Comparison of ENCODE assay signal across 12 cellular contexts in the genomic region with DNA sequence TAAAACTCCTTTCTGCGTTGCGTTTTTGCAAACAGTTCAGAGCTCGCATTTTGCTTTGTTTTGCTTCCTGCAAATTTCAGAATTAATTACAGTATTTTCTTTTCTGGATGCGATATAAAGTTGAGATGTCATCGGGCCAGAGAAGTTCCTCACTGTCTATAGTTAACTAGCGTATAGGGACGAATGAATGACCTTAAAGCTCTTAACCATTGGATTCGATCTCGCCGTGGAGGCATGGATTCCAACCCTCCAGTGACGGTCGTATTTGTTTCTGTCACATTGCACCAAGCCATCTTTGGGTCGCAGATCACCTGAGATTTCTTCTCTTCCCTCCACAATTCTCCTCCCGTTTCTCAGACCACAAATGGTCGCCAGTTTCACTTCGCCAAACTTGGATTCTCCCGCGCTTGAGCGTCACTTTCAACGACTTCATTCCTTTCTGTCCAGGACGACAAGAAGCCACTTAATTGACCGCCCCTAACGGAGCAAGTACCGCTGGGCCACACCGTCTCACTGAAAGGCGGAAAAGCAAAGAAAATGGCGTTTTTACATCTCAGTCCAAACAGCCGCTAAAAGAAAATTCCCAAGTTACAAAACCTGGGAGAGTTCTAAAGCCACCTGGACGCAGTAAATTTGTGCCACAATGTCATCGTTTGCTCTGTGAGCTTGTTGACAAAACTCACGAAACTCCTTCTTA.
A peak's percentile ranks its signal among the peaks of the same experiment; 100 is the strongest.
DNase-seq lines count a peak whose midpoint lies in the region; ATAC-seq, FAIRE-seq and TF ChIP-seq lines count a peak whose summit lies in the region.
"Had no signal": no experiment of that assay in that cellular context is flagged by ENCODE, and none has a peak within 500 bp of the region (broad histone marks: within the 10 kb centered on the region; RNA-seq: fewer than 3 reads in every experiment).

No MANE protein-coding gene starts in this region.

- CTCF ChIA-PET in K562 (lab: Yijun Ruan, JAX; ENCODE audit: low intra/inter-chr PET ratio) = no interaction called here

- TF ChIP-seq EP300 in K562 (IDR thresholded peaks at IDR 0.05; ENCODE audit: low read length) = no peak

- H3K4me1 Mint-ChIP-seq in HFFc6 (ENCODE audit: low read depth) = peaks cover 29% of the 10 kb centered on the region

- H3K27me3 ChIP-seq in K562 (ENCODE audit: control insufficient read depth in 2 of 2, insufficient read depth in 2 of 2, low read length in 2 of 2) (no peaks in the 10 kb centered on the region), keratinocyte (ENCODE audit: control insufficient read depth, extremely low read depth, insufficient read depth, low read length) (peaks cover 22% of the 10 kb centered on the region)

- H3K9me3 Mint-ChIP-seq in HFFc6 = no peaks in the 10 kb centered on the region

- H3K36me3 ChIP-seq in K562 (ENCODE audit: control insufficient read depth, insufficient read depth, low read length) = no peaks in the 10 kb centered on the region
- H3K36me3 ChIP-seq in keratinocyte (ENCODE audit: control insufficient read depth in 2 of 2, extremely low read depth in 1 of 2, insufficient read depth in 2 of 2, low read length in 2 of 2) = no peaks in the 10 kb centered on the region
- H3K36me3 ChIP-seq: upper lobe of left lung had no signal

- DNase-seq in NCI-H748 (lab: John Stamatoyannopoulos, UW; ENCODE audit: unreplicated experiment) = peak; percentile 52
- no peak for DNase-seq in NCI-H748 treated with DMSO at 0.1 percent for 48 hours (lab: John Stamatoyannopoulos, UW)
- DNase-seq in HFFc6 = no peak
- no peak for DNase-seq in K562 (ENCODE audit: extremely low read depth in 1 of 4, low spot score in 3 of 4)
- DNase-seq in keratinocyte (ENCODE audit: low read depth, low spot score) = no peak
- no peak for DNase-seq in COLO829 (ENCODE audit: low spot score)
- no peak for DNase-seq in NCI-H69 (lab: John Stamatoyannopoulos, UW)
- DNase-seq: DMS 273 treated with DMSO at 0.1 percent for 48 hours, hippocampal formation, NCI-H2171 treated with DMSO at 0.1 percent for 48 hours, upper lobe of left lung had no signal

- no peak overlapping the region for H3K27ac Mint-ChIP-seq in HFFc6

- TF ChIP-seq RAD21 in K562 (CRISPR knock-in tag; conservative IDR thresholded peaks at IDR 0.05 in 1 of 2, IDR thresholded peaks at IDR 0.05 in 1 of 2) = no peak

- dilution Hi-C loops in keratinocyte (cut with MboI; ENCODE audit: extremely low pct_ligation_motif_present, low sequenced_read_pairs) = no loop called here

- H3K4me2 ChIP-seq in K562 (ENCODE audit: insufficient read depth, low read length) (peak overlapping the region; percentile 27), keratinocyte (ENCODE audit: control insufficient read depth, extremely low read depth, insufficient read depth, low read depth, low read length) (peak overlapping the region; percentile 20)

- peak overlapping the region; percentile 4; the same call in 1 of the 3 replicates for H3K27ac ChIP-seq in K562 (ENCODE audit: extremely low read depth, low read depth, low read length)
- H3K27ac ChIP-seq in keratinocyte (ENCODE audit: control insufficient read depth, insufficient read depth, low read length) = no peak overlapping the region
- H3K27ac ChIP-seq: upper lobe of left lung had no signal

- H3K36me3 Mint-ChIP-seq in HFFc6 (ENCODE audit: low read depth) = no peaks in the 10 kb centered on the region

- no peaks in the 10 kb centered on the region for H4K20me1 ChIP-seq in K562 (replicated peaks; ENCODE audit: control insufficient read depth, insufficient read depth, low read length)
- H4K20me1 ChIP-seq in keratinocyte (ENCODE audit: control insufficient read depth, extremely low read depth, insufficient read depth, low read length) = no peaks in the 10 kb centered on the region

- no peak for TF ChIP-seq CTCF in HFFc6 (IDR thresholded peaks at IDR 0.05)
- TF ChIP-seq CTCF in K562 (IDR thresholded peaks at IDR 0.05 in 2 of 3, conservative IDR thresholded peaks at IDR 0.05 in 1 of 3; ENCODE audit: insufficient read depth in 2 of 3, low read depth in 1 of 3, low read length in 3 of 3) = no peak
- no peak for TF ChIP-seq CTCF in keratinocyte (optimal IDR thresholded peaks at IDR 0.05 in 1 of 3, IDR thresholded peaks at IDR 0.05 in 1 of 3, conservative IDR thresholded peaks at IDR 0.05 in 1 of 3; ENCODE audit: extremely low read depth in 1 of 3, insufficient read depth in 2 of 3, low read length in 3 of 3)

- peak; percentile 44 for FAIRE-seq in K562 (lab: Jason Lieb, UNC)
- no peak for FAIRE-seq in keratinocyte (lab: Jason Lieb, UNC)

- peak overlapping the region; percentile 44 to 75; a peak in 3 of 4 replicates for H3K9ac ChIP-seq in K562 (ENCODE audit: insufficient read depth in 1 of 2, low read depth in 2 of 2, low read length in 2 of 2)
- H3K9ac ChIP-seq in keratinocyte (ENCODE audit: control insufficient read depth, extremely low read depth, insufficient read depth, low read length) = no peak overlapping the region

- no peaks in the 10 kb centered on the region for H3K9me1 ChIP-seq in K562 (ENCODE audit: control insufficient read depth, insufficient read depth, low read length)
- no peaks in the 10 kb centered on the region for H3K9me1 ChIP-seq in keratinocyte (ENCODE audit: control insufficient read depth, extremely low read depth, insufficient read depth, low read length)

- TF ChIP-seq POLR2A in K562 (conservative IDR thresholded peaks at IDR 0.05) = no peak

- H3K4me1 ChIP-seq in K562 (replicated peaks in 1 of 2; ENCODE audit: control insufficient read depth in 2 of 2, insufficient read depth in 2 of 2, low read length in 2 of 2) (0 out of 5 replicates have a peak, but pooled peaks cover 2 to 6% of the 10 kb centered on the region in 2 experiments), keratinocyte (ENCODE audit: control insufficient read depth, extremely low read depth, insufficient read depth, low read length) (no peaks in the 10 kb centered on the region)

- 58% methylated on average over 31 of the region's 31 CpGs for whole genome bisulfite sequencing in K562 (ENCODE audit: insufficient coverage, low coverage, missing lambda C conversion rate)

- ATAC-seq in K562 (no peak), GM18870 (IDR thresholded peaks at IDR 0.05; ENCODE audit: unreplicated experiment) (no peak)

- peaks cover 19% of the 10 kb centered on the region for H3K27me3 Mint-ChIP-seq in HFFc6 (ENCODE audit: insufficient read depth)

- H2AFZ ChIP-seq in K562 (ENCODE audit: low read depth, low read length) = peak overlapping the region; percentile 83
- H2AFZ ChIP-seq in keratinocyte (ENCODE audit: control insufficient read depth, low read length) = peak overlapping the region; percentile 3

- in situ Hi-C loops in K562 (cut with MboI) = no loop called here

- intact Hi-C loops in K562 (cut with micrococcal nuclease) = no loop called here

- H3K9me3 ChIP-seq in K562 (replicated peaks; ENCODE audit: control insufficient read depth, insufficient read depth, low read depth, low read length) (no peaks in the 10 kb centered on the region), keratinocyte (ENCODE audit: control insufficient read depth, low read depth, low read length) (no peaks in the 10 kb centered on the region)

- peak overlapping the region; percentile 2; the same call in 1 of the 2 replicates for H3K4me3 ChIP-seq in K562
- H3K4me3 ChIP-seq in keratinocyte (ENCODE audit: control insufficient read depth in 2 of 3, extremely low read depth in 1 of 3, insufficient read depth in 2 of 3, low read depth in 1 of 3, low read length in 3 of 3) = peak overlapping the region in 2 of 3 experiments; percentile 5 to 29
- H3K4me3 ChIP-seq: upper lobe of left lung had no signal

- BruUV-seq in K562 (replicated peaks; lab: Mats Ljungman, UMichigan) = no TSS peak

- POLR2A ChIA-PET in K562 (lab: Yijun Ruan, JAX) = interaction anchor here (0.7 to 0.9 kb wide), 3 partner anchors 14 to 989 kb away, joined by 3 to 4 read pairs (median 3); no protein-coding TSS in a partner anchor

- H3K4me3 Mint-ChIP-seq in HFFc6 = peak overlapping the region; percentile 85

- no peaks in the 10 kb centered on the region for H3K79me2 ChIP-seq in K562 (ENCODE audit: control insufficient read depth, insufficient read depth, low read length)
- H3K79me2 ChIP-seq in keratinocyte (ENCODE audit: control insufficient read depth, insufficient read depth, low read length) = no peaks in the 10 kb centered on the region

TF ChIP-seq in K562, 482 proteins besides CTCF, POLR2A, EP300 and RAD21 (continues in another document):
- TF ChIP-seq TAF9B (IDR thresholded peaks at IDR 0.05; ENCODE audit: partially characterized antibody) (peak; percentile 18), PHB (CRISPR knock-in tag; IDR thresholded peaks at IDR 0.05) (no peak), ZNF561 (CRISPR knock-in tag; conservative IDR thresholded peaks at IDR 0.05) (no peak), FOSL1 (tag; conservative IDR thresholded peaks at IDR 0.05) (no peak), HEY1 (CRISPR knock-in tag; IDR thresholded peaks at IDR 0.05; ENCODE audit: borderline replicate concordance) (no peak), EP400 (IDR thresholded peaks at IDR 0.05) (peak; percentile 18; the same call in 1 of the 2 replicates), PHF21A (IDR thresholded peaks at IDR 0.05; ENCODE audit: borderline replicate concordance, low read depth) (no peak), SMARCA5 (IDR thresholded peaks at IDR 0.05) (no peak), YY1 (IDR thresholded peaks at IDR 0.05; ENCODE audit: borderline replicate concordance in 1 of 3, control insufficient read depth in 1 of 3, extremely low read depth in 1 of 3, insufficient read depth in 3 of 3, insufficient read length in 1 of 3, insufficient replicate concordance in 2 of 3, low read depth in 1 of 3, low read length in 2 of 3) (peak in 1 of 3 experiments; percentile 30)
- TF ChIP-seq, protein P1, sequence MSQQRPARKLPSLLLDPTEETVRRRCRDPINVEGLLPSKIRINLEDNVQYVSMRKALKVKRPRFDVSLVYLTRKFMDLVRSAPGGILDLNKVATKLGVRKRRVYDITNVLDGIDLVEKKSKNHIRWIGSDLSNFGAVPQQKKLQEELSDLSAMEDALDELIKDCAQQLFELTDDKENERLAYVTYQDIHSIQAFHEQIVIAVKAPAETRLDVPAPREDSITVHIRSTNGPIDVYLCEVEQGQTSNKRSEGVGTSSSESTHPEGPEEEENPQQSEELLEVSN (IDR thresholded peaks at IDR 0.05; ENCODE audit: borderline replicate concordance in 1 of 2, extremely low read depth in 1 of 2, insufficient read depth in 1 of 2, insufficient read length in 1 of 2, low read depth in 1 of 2, low read length in 1 of 2, poor library complexity in 1 of 2, severe bottlenecking in 1 of 2) = peak in 1 of 2 experiments; percentile 6
